Comparison of ENCODE assay signal across 8 cellular contexts in the genomic region with DNA sequence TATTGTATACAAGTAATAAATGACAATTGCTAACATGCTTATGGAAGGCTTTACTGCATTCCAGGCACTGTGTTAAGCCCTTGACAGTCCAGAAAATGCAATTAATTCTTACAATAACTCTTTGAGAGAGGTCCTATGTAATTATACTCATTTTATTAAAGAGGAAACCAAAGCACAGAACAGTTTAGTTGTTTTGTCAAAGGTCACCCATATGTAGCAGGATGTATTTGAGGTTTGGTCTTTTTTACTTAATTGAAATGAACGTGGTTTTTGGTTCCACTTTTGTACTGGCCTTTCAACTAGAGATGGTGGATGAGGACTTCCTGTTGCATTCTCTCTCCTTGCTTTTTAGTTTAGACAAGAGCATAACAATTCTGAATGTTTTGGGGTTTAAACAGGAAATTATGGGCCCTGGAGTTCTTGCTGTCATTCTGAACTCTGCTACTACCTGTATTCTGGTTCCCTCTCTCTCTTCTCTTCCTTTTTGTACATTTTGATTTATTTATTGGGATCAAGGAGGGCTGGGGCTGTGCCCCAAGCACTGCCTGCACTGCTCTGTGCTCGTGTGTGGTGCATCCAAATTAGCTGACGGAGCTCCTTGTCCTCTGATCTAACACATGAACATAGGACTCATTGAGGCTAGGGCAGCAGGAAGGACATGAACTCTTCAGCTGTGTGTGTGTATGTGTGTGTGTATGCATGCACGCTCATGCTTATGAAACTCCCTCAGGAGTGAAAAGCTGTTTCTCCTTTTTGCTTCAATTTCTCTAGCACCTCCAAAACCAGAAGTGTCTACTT. TPM values are rescaled to one million over a fixed set of nuclear protein-coding genes. Genes with fewer than 3 reads are reported as not detected.
DNase-seq lines count a peak whose midpoint lies in the region; ATAC-seq and TF ChIP-seq lines count a peak whose summit lies in the region.

No MANE protein-coding gene starts in this region.

- H3K4me1 Mint-ChIP-seq in HFFc6 (ENCODE audit: low read depth), result peaks cover 28% of the 10 kb centered on the region

- H3K9me3 Mint-ChIP-seq in HFFc6, result no peaks in the 10 kb centered on the region

- WGBS in spleen, 5 donors, result 14 to 36% (median 23%) methylated on average over 4 of the region's 4 CpGs

- H3K36me3 ChIP-seq in spleen, result no peaks in the 10 kb centered on the region

- TF ChIP-seq POLR2A in spleen (IDR thresholded peaks at IDR 0.05), result no peak

- H3K4me3 ChIP-seq in spleen, result peak overlapping the region in 1 of 8 donors; percentile 13

- H3K4me3 Mint-ChIP-seq in HFFc6, result no peak overlapping the region

- H3K36me3 Mint-ChIP-seq in HFFc6 (ENCODE audit: low read depth), result no peaks in the 10 kb centered on the region

- peaks cover 3% of the 10 kb centered on the region for H3K27me3 Mint-ChIP-seq in HFFc6 (ENCODE audit: insufficient read depth)

- H3K27ac ChIP-seq in spleen, result peak overlapping the region; percentile 16 to 87 (median 78)

- no peak for TF ChIP-seq CTCF in spleen (IDR thresholded peaks at IDR 0.05 in 8 of 11, conservative IDR thresholded peaks at IDR 0.05 in 3 of 11)
- no peak for TF ChIP-seq CTCF in HFFc6 (IDR thresholded peaks at IDR 0.05)

- peak; percentile 53 for ATAC-seq in HG02642 (IDR thresholded peaks at IDR 0.05; ENCODE audit: poor library complexity, unreplicated experiment)

- H3K4me1 ChIP-seq in spleen, result peaks cover 9 to 53% (median 33%) of the 10 kb centered on the region in 6 donors

- peak; percentile 63 for DNase-seq in activated CD8-positive, alpha-beta memory T cell treated with anti-CD3 and anti-CD28 coated beads for 24 hours
- no peak for DNase-seq in activated CD8-positive, alpha-beta memory T cell treated with anti-CD3 and anti-CD28 coated beads, Interleukin-2, amount 50 U/mL, for 48 hours
- DNase-seq in MV-4-11 (lab: John Stamatoyannopoulos, UW) (peak; percentile 77), spleen (no peak), NCI-H748 (lab: John Stamatoyannopoulos, UW; ENCODE audit: unreplicated experiment) (no peak), NCI-H2029 treated with DMSO at 0.1 percent for 48 hours (lab: John Stamatoyannopoulos, UW) (no peak), HFFc6 (no peak)

- intact Hi-C loops in spleen (cut with DNase I; ENCODE audit: low total_unique reads), result no loop called here

- H3K27ac Mint-ChIP-seq in HFFc6, result no peak overlapping the region

- no peaks in the 10 kb centered on the region for H3K9me3 ChIP-seq in spleen

- H3K27me3 ChIP-seq in spleen (replicated peaks in 1 of 7), result no peaks in the 10 kb centered on the region

RNA-seq across cellular contexts. Expression of gene SLC28A3, which starts 47.4 kb away (rescaled TPM):
- 1 to 10 TPM in 2 of 7 donors, under 1 TPM in 4, not detected in 1; 0.44 to 1.2 (median 0.62) TPM for total RNA-seq in spleen
- polyA plus RNA-seq in spleen, result under 1 TPM; 0.06 to 0.38 (median 0.22) TPM
- under 1 TPM; 0.43 to 0.64 (median 0.54) TPM for total RNA-seq in HFFc6 (2021; fragmentation: NEBNext Ultra II Directional; extraction: Animal tissue kit (Norgen Biotek cat#: 25700))

Comparison
In these comparisons a context has a peak if more than half of its experiments do, and no peak if none do; other contexts are left out.
1. DNase-seq: peak in activated CD8-positive, alpha-beta memory T cell treated with anti-CD3 and anti-CD28 coated beads for 24 hours (single experiment) and MV-4-11 (single experiment); none in activated CD8-positive, alpha-beta memory T cell treated with anti-CD3 and anti-CD28 coated beads, Interleukin-2, amount 50 U/mL, for 48 hours (single experiment), spleen (single experiment), NCI-H748 (single experiment), NCI-H2029 treated with DMSO at 0.1 percent for 48 hours (single experiment) and HFFc6 (single experiment).